8 cellular contexts compared by ENCODE assay signal in the genomic region with DNA sequence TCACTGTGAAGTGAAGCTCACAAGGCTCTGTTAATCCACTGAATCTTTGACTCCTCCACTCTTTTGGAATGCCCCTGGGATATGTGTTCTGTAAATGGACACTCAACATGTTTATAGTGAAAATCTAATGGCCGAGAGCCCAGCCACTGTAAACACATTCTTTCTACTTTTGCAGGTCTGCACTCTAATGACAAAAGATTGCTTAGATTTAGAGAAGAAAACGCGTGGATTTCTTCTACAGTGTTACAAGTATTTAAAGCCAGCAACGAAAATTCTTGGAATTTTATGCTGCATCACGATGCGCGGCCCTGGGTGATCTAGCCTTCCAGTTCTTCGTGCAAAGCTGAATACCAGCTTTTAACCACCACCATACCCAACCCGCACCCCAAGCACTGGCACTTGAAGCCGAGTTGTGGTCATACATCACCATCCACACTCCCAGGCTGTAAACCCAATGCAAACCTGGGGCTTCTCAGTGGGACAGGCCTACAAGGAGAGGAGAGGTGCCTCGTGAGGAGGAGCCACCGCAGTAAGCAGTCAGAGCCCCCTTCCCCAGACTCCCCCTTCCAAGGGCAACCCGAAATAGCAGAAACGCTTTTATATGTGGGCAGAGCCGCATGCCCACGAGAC. TPM values are rescaled to one million over a fixed set of nuclear protein-coding genes. Genes with fewer than 3 reads are reported as not detected.
DNase-seq lines count a peak whose midpoint lies in the region; ATAC-seq and TF ChIP-seq lines count a peak whose summit lies in the region.

No MANE protein-coding gene starts in this region.

- peaks cover 12% of the 10 kb centered on the region for H4K20me1 ChIP-seq in BLaER1

- H3K9ac ChIP-seq in BLaER1, result peak overlapping the region; percentile 87
- H3K9ac ChIP-seq in colonic mucosa (ENCODE audit: low read depth in 2 of 2, low read length in 2 of 2), result peak overlapping the region; percentile 75

- intact Hi-C loops in colonic mucosa (cut with DNase I), result no loop called here
- intact Hi-C loops in natural killer cell (cut with micrococcal nuclease), result loop anchor here (5.0 kb wide), 4 partner anchors 280 to 735 kb away; partner anchors contain the start of gene SCML4

- H3K27me3 Mint-ChIP-seq in natural killer cell (ENCODE audit: low read depth in 2 of 2), result no peaks in the 10 kb centered on the region

- peaks cover 16% of the 10 kb centered on the region for H3K4me1 ChIP-seq in BLaER1
- H3K4me1 ChIP-seq in colonic mucosa, result no peaks in the 10 kb centered on the region

- H3K9me3 Mint-ChIP-seq in natural killer cell, result no peaks in the 10 kb centered on the region

- peak overlapping the region; percentile 97 to 98 for H3K27ac Mint-ChIP-seq in natural killer cell

- peak overlapping the region; percentile 97 for H3K4me2 ChIP-seq in BLaER1

- H3K27me3 ChIP-seq in BLaER1 (peaks cover 10% of the 10 kb centered on the region; the same call in 1 of the 2 replicates), colonic mucosa (no peaks in the 10 kb centered on the region)

- DNase-seq in colonic mucosa (no peak), natural killer cell (no peak), Kasumi-1 (lab: John Stamatoyannopoulos, UW) (no peak), putamen (ENCODE audit: low spot score) (no peak), cortex of kidney (lab: John Stamatoyannopoulos, UW) (no peak)

- H3K9me3 ChIP-seq in BLaER1 (no peaks in the 10 kb centered on the region), KOPT-K1 (ENCODE audit: insufficient read depth, low read length, poor library complexity, severe bottlenecking) (no peaks in the 10 kb centered on the region), colonic mucosa (no peaks in the 10 kb centered on the region)

- ATAC-seq in natural killer cell (no peak), HG02884 (IDR thresholded peaks at IDR 0.05; ENCODE audit: unreplicated experiment) (no peak)

- H3K27ac ChIP-seq in BLaER1, result peak overlapping the region; percentile 91
- peak overlapping the region; percentile 70 for H3K27ac ChIP-seq in KOPT-K1 (ENCODE audit: low read depth, low read length, poor library complexity, severe bottlenecking)
- peak overlapping the region; percentile 100 for H3K27ac ChIP-seq in colonic mucosa

- H3K4me3 ChIP-seq in BLaER1, result peak overlapping the region; percentile 93
- H3K4me3 ChIP-seq in colonic mucosa, result peak overlapping the region; percentile 69

- no peak for TF ChIP-seq CTCF in colonic mucosa (IDR thresholded peaks at IDR 0.05)
- TF ChIP-seq CTCF in natural killer cell (IDR thresholded peaks at IDR 0.05), result no peak

- H3K36me3 ChIP-seq in BLaER1, result peaks cover 4% of the 10 kb centered on the region; the same call in 1 of the 2 replicates
- H3K36me3 ChIP-seq in KOPT-K1 (ENCODE audit: insufficient read depth, low read length), result no peaks in the 10 kb centered on the region; the same call in 1 of the 2 replicates
- no peaks in the 10 kb centered on the region for H3K36me3 ChIP-seq in colonic mucosa

- H3K36me3 Mint-ChIP-seq in natural killer cell, result no peaks in the 10 kb centered on the region

- peak overlapping the region; percentile 96 for H3K4me3 Mint-ChIP-seq in natural killer cell

- peaks cover 4 to 12% of the 10 kb centered on the region in 2 donors for H3K4me1 Mint-ChIP-seq in natural killer cell

RNA-seq across cellular contexts. Expression of gene FOXO3, which starts 3.7 kb away (rescaled TPM):
- total RNA-seq in colonic mucosa (10 to 100 TPM; 33.4 to 61.7 TPM), natural killer cell (10 to 100 TPM; 43.1 to 70.4 (median 51.3) TPM)
